26 cellular contexts compared by ENCODE assay signal in genomic region chr19:35793381-35794165, GRCh38. TPM values are rescaled to one million over a fixed set of nuclear protein-coding genes. Genes with fewer than 3 reads are reported as not detected.
DNase-seq lines count a peak whose midpoint lies in the region; ATAC-seq and TF ChIP-seq lines count a peak whose summit lies in the region.
"Had no signal": no experiment of that assay in that cellular context is flagged by ENCODE, and none has a peak within 500 bp of the region (broad histone marks: within the 10 kb centered on the region; RNA-seq: fewer than 3 reads in every experiment).

No MANE protein-coding gene starts in this region.

- no peaks in the 10 kb centered on the region for H3K27me3 ChIP-seq in HCT116 (ENCODE audit: insufficient read depth, low read length)
- H3K27me3 ChIP-seq in brain microvascular endothelial cell (replicated peaks): peaks cover 14% of the 10 kb centered on the region
- H3K27me3 ChIP-seq: ascending aorta, testis had no signal

- H3K79me2 ChIP-seq in HCT116 (ENCODE audit: insufficient read depth, low read length): no peaks in the 10 kb centered on the region

- intact Hi-C loops in HCT116 (cut with micrococcal nuclease): no loop called here

- no peak overlapping the region for H2AFZ ChIP-seq in HCT116 (ENCODE audit: low read depth, low read length, poor library complexity, severe bottlenecking)
- H2AFZ ChIP-seq: GM23338 had no signal

- peaks cover 0 to 5% of the 10 kb centered on the region in 2 experiments; a peak in 2 of 4 replicates for H3K4me1 ChIP-seq in HCT116 (ENCODE audit: control insufficient read depth in 1 of 2, insufficient read depth in 2 of 2, low read length in 2 of 2)
- H3K4me1 ChIP-seq: ascending aorta, testis had no signal

- H3K4me3 ChIP-seq in HCT116 (replicated peaks in 1 of 2; ENCODE audit: low read depth in 1 of 2, low read length in 2 of 2): no peak overlapping the region
- no peak overlapping the region for H3K4me3 ChIP-seq in brain microvascular endothelial cell (ENCODE audit: low read depth, low read length)
- H3K4me3 ChIP-seq: ascending aorta, GM23338, testis had no signal

- POLR2A ChIA-PET in HCT116 (lab: Charles Lee): no interaction called here

- H3K9me3 ChIP-seq in HCT116 (ENCODE audit: control insufficient read depth in 1 of 2, insufficient read depth in 1 of 2, low read depth in 1 of 2, low read length in 2 of 2) (no peaks in the 10 kb centered on the region), T-helper 17 cell (ENCODE audit: control insufficient read depth, low read length, poor library complexity, severe bottlenecking) (no peaks in the 10 kb centered on the region)
- H3K9me3 ChIP-seq: ascending aorta, testis had no signal

- no peak overlapping the region for H3K27ac Mint-ChIP-seq in T-helper 17 cell
- H3K27ac Mint-ChIP-seq: activated naive CD4-positive, alpha-beta T cell treated with anti-CD3 and anti-CD28 coated beads for 36 hours; GM23338; natural killer cell had no signal

- no peaks in the 10 kb centered on the region for H3K36me3 Mint-ChIP-seq in T-helper 17 cell (ENCODE audit: low read depth)
- H3K36me3 Mint-ChIP-seq: natural killer cell had no signal

- H3K27me3 Mint-ChIP-seq in T-helper 17 cell: peaks cover 34% of the 10 kb centered on the region

- TF ChIP-seq POLR2A in HCT116 (IDR thresholded peaks at IDR 0.05; ENCODE audit: borderline replicate concordance, extremely low read depth, insufficient read depth, insufficient read length): no peak

- ATAC-seq in HCT116 (no peak; the same call in 1 of the 2 replicates), T-helper 17 cell (no peak)
- ATAC-seq: activated T-cell treated with anti-CD3 and anti-CD28 coated beads, Interleukin-2, amount 50 U/mL, for 4 hours; GM23338; natural killer cell; sciatic nerve; SK-N-SH treated with all-trans-retinoic acid at 6 μM for 48 hours had no signal

- no TSS peak for BruUV-seq in HCT116 (replicated peaks; lab: Mats Ljungman, UMichigan)

- in situ Hi-C loops in brain microvascular endothelial cell (cut with HindIII; ENCODE audit: low pct_ligation_motif_present, low sequenced_read_pairs) (no loop called here), GM13976 (cut with MboI; ENCODE audit: low sequenced_read_pairs, unreplicated experiment) (no loop called here)

- H3K36me3 ChIP-seq in HCT116 (ENCODE audit: control insufficient read depth in 1 of 2, insufficient read depth in 2 of 2, low read length in 2 of 2) (no peaks in the 10 kb centered on the region), brain microvascular endothelial cell (replicated peaks) (no peaks in the 10 kb centered on the region)
- H3K36me3 ChIP-seq: ascending aorta had no signal

- CTCF ChIA-PET in HCT116 (lab: Charles Lee): no interaction called here

- no peaks in the 10 kb centered on the region for H3K9me2 ChIP-seq in HCT116 (ENCODE audit: insufficient read depth)

- no peak overlapping the region for H3K27ac ChIP-seq in HCT116 (ENCODE audit: low read depth, low read length)
- no peak overlapping the region for H3K27ac ChIP-seq in brain microvascular endothelial cell
- H3K27ac ChIP-seq: ascending aorta, testis had no signal

- H3K4me1 Mint-ChIP-seq in T-helper 17 cell: peaks cover 7% of the 10 kb centered on the region

- H3K9ac ChIP-seq in HCT116 (ENCODE audit: low read length): no peak overlapping the region

- TF ChIP-seq RAD21 in HCT116 (IDR thresholded peaks at IDR 0.05; ENCODE audit: low read depth): no peak

- TF ChIP-seq CTCF in HCT116 (IDR thresholded peaks at IDR 0.05 in 2 of 3, conservative IDR thresholded peaks at IDR 0.05 in 1 of 3; ENCODE audit: borderline replicate concordance in 1 of 3, insufficient read depth in 1 of 3, low read depth in 2 of 3, low read length in 2 of 3): no peak
- TF ChIP-seq CTCF in brain microvascular endothelial cell (IDR thresholded peaks at IDR 0.05; ENCODE audit: low read depth, low read length, missing control alignments): no peak
- TF ChIP-seq CTCF in GM13976 (IDR thresholded peaks at IDR 0.05; ENCODE audit: borderline replicate concordance, control extremely low read depth, extremely low read depth, insufficient read depth, missing control alignments): no peak

- H4K20me1 ChIP-seq in HCT116 (ENCODE audit: insufficient read depth): no peaks in the 10 kb centered on the region

- RAD21 ChIA-PET in HCT116 (lab: Charles Lee; ENCODE audit: low non-redundant PET in 1 of 2, low total read pairs in 2 of 2, uncharacterized antibody in 2 of 2, unreplicated experiment in 2 of 2): no interaction called here

- H3K4me3 Mint-ChIP-seq in T-helper 17 cell: no peak overlapping the region
- H3K4me3 Mint-ChIP-seq: activated naive CD4-positive, alpha-beta T cell treated with anti-CD3 and anti-CD28 coated beads for 36 hours; activated T-cell treated with anti-CD3 and anti-CD28 coated beads, Interleukin-2, amount 50 U/mL, for 4 hours; GM23338; natural killer cell had no signal

- H3K4me2 ChIP-seq in HCT116 (ENCODE audit: low read length): peak overlapping the region; percentile 35; the same call in 1 of the 2 replicates
- H3K4me2 ChIP-seq: GM23338 had no signal

- DNase-seq in AG20443 (ENCODE audit: low spot score): peak; percentile 92
- no peak for DNase-seq in HCT116 (ENCODE audit: low read depth, low spot score)
- DNase-seq in brain microvascular endothelial cell: peak; percentile 32
- DNase-seq in myocyte (ENCODE audit: low read depth): peak; percentile 17
- DNase-seq in T-helper 17 cell: no peak
- DNase-seq in DMS53 treated with DMSO at 0.1 percent for 48 hours (lab: John Stamatoyannopoulos, UW; ENCODE audit: unreplicated experiment): no peak
- DNase-seq in GM13976 (ENCODE audit: low spot score): no peak
- DNase-seq: activated CD4-positive, alpha-beta T cell treated with anti-CD3 and anti-CD28 coated beads for 1 hour; activated naive CD4-positive, alpha-beta T cell treated with anti-CD3 and anti-CD28 coated beads for 36 hours; activated T-cell treated with anti-CD3 and anti-CD28 coated beads, Interleukin-2, amount 50 U/mL, for 4 hours; AML-193; cerebellar nuclear complex; COR-L47; effector CD4-positive, alpha-beta T cell; mesendoderm; natural killer cell; NCI-H1417 treated with DMSO at 0.1 percent for 48 hours; NCI-H526; testis had no signal

TF ChIP-seq in HCT116, 20 proteins besides CTCF, POLR2A, EP300 and RAD21 (continues in another document):
- no peak for TF ChIP-seq ZNF274 (IDR thresholded peaks at IDR 0.05; ENCODE audit: low read depth, low read length)
- no peak for TF ChIP-seq EZH2phosphoT487 (IDR thresholded peaks at IDR 0.05; ENCODE audit: borderline replicate concordance)
- TF ChIP-seq EGR1 (IDR thresholded peaks at IDR 0.05; ENCODE audit: low read depth): no peak
- TF ChIP-seq JUND (IDR thresholded peaks at IDR 0.05): no peak
- TF ChIP-seq YY1 (IDR thresholded peaks at IDR 0.05; ENCODE audit: extremely low read depth, insufficient replicate concordance, low read depth, low read length): no peak
- no peak for TF ChIP-seq MAX (IDR thresholded peaks at IDR 0.05)
- no peak for TF ChIP-seq EZH2 (IDR thresholded peaks at IDR 0.05)
- no peak for TF ChIP-seq TCF7L2 (IDR thresholded peaks at IDR 0.05; ENCODE audit: borderline replicate concordance, extremely low read depth, insufficient read depth, insufficient read length)
- no peak for TF ChIP-seq ELF1 (IDR thresholded peaks at IDR 0.05; ENCODE audit: borderline replicate concordance, low read depth)
- no peak for TF ChIP-seq CBX3 (IDR thresholded peaks at IDR 0.05; ENCODE audit: low read depth)
- no peak for TF ChIP-seq POLR2AphosphoS5 (IDR thresholded peaks at IDR 0.05; ENCODE audit: low read depth, low read length)
- no peak for TF ChIP-seq SIN3A (IDR thresholded peaks at IDR 0.05; ENCODE audit: low read depth)

RNA-seq across cellular contexts. Expression of gene ARHGAP33, which starts 18.2 kb away (rescaled TPM):
- total RNA-seq in HCT116 (2021; ENCODE audit: unreplicated experiment) (30.2 TPM), myocyte (1.5 and 3.8 TPM in 2 replicates), T-helper 17 cell (10 to 100 TPM; 16.4 to 20.5 TPM)
- 20.2 and 21.6 TPM in 2 replicates for polyA plus RNA-seq in HCT116 (2012)
- 5.6 TPM for polyA plus RNA-seq in myocyte (2012)

RNA-seq across cellular contexts. Expression of gene PRODH2, which starts 19.1 kb away (rescaled TPM):
- total RNA-seq in HCT116 (2021; ENCODE audit: unreplicated experiment): 0.44 TPM
- not detected in 2 replicates for polyA plus RNA-seq in HCT116 (2012)
- not detected in 2 replicates for total RNA-seq in myocyte
- not detected for polyA plus RNA-seq in myocyte (2012)
- not detected for total RNA-seq in T-helper 17 cell
- total RNA-seq: activated naive CD4-positive, alpha-beta T cell treated with anti-CD3 and anti-CD28 coated beads for 36 hours; activated T-cell treated with anti-CD3 and anti-CD28 coated beads, Interleukin-2, amount 50 U/mL, for 4 hours; ascending aorta; glomerular endothelial cell; GM23338; natural killer cell; RPMI7951; sciatic nerve had no signal
- polyA plus RNA-seq: esophagus, GM23338 had no signal

RNA-seq across cellular contexts. Expression of gene PROSER3, which starts 35.6 kb away (rescaled TPM):
- total RNA-seq in HCT116 (2021; ENCODE audit: unreplicated experiment): 42.5 TPM
- polyA plus RNA-seq in HCT116 (2012): 21.6 and 25.2 TPM in 2 replicates
- total RNA-seq in myocyte: 3.2 and 3.6 TPM in 2 replicates
- 11.0 TPM for polyA plus RNA-seq in myocyte (2012)
- total RNA-seq in T-helper 17 cell: 10 to 100 TPM; 36.2 to 36.6 TPM

RNA-seq across cellular contexts. Expression of gene HSPB6, which starts 36.7 kb away (rescaled TPM):
- total RNA-seq in HCT116 (2021; ENCODE audit: unreplicated experiment) (0.93 TPM), myocyte (0.21 and 0.37 TPM in 2 replicates), T-helper 17 cell (not detected)
- 0.77 and 0.99 TPM in 2 replicates for polyA plus RNA-seq in HCT116 (2012)
- 0.24 TPM for polyA plus RNA-seq in myocyte (2012)
- total RNA-seq: natural killer cell, RPMI7951 had no signal

RNA-seq across cellular contexts. Expression of gene LIN37, which starts 45.2 kb away (rescaled TPM):
- total RNA-seq in HCT116 (2021; ENCODE audit: unreplicated experiment) (10.1 TPM), myocyte (10.6 and 18.1 TPM in 2 replicates), T-helper 17 cell (10 to 100 TPM; 12.6 to 13.6 TPM)
- 17.7 and 18.5 TPM in 2 replicates for polyA plus RNA-seq in HCT116 (2012)
- polyA plus RNA-seq in myocyte (2012): 16.1 TPM

Comparison
In these comparisons a context has a peak if more than half of its experiments do, and no peak if none do; other contexts are left out.
1. DNase-seq: peak in AG20443 (single experiment), brain microvascular endothelial cell (single experiment) and myocyte (single experiment); none in HCT116 (single experiment), T-helper 17 cell (0 of 3), DMS53 treated with DMSO at 0.1 percent for 48 hours (single experiment) and GM13976 (single experiment).